34 cellular contexts compared by ENCODE assay signal in genomic region chr11:75162954-75163353, GRCh38. TPM values are rescaled to one million over a fixed set of nuclear protein-coding genes. Genes with fewer than 3 reads are reported as not detected.
"Had no signal": no experiment of that assay in that cellular context is flagged by ENCODE, and none has a peak within 500 bp of the region (broad histone marks: within the 10 kb centered on the region; RNA-seq: fewer than 3 reads in every experiment).

No MANE protein-coding gene starts in this region.

- H3K9me3 ChIP-seq: breast epithelium, colonic mucosa, left lung, neutrophil, thoracic aorta, uterus had no signal

- H3K27me3 ChIP-seq: breast epithelium, colonic mucosa, left lung, uterus had no signal

- H3K9me3 Mint-ChIP-seq: central memory CD8-positive, alpha-beta T cell; effector memory CD8-positive, alpha-beta T cell; immature natural killer cell had no signal

- H3K4me1 ChIP-seq: breast epithelium, uterus had no signal

- H3K27me3 Mint-ChIP-seq: progenitor cell of endocrine pancreas, T-helper 17 cell had no signal

- H3K4me3 ChIP-seq: breast epithelium, colonic mucosa, left lung, skin epidermis, thoracic aorta, uterus had no signal

- H3K4me3 Mint-ChIP-seq: central memory CD8-positive, alpha-beta T cell; effector memory CD8-positive, alpha-beta T cell; immature natural killer cell; naive B cell; nephron progenitor cell; T-helper 17 cell had no signal

- H3K27ac Mint-ChIP-seq: effector memory CD8-positive, alpha-beta T cell; immature natural killer cell; nephron progenitor cell had no signal

- H3K4me1 Mint-ChIP-seq: immature natural killer cell, naive B cell, T-helper 17 cell had no signal

- DNase-seq: activated CD4-positive, alpha-beta T cell treated with anti-CD3 and anti-CD28 coated beads for 48 hours; activated CD4-positive, alpha-beta T cell treated with anti-CD3 and anti-CD28 coated beads, Interleukin-2, amount 50 U/mL, for 48 hours; activated CD8-positive, alpha-beta memory T cell treated with anti-CD3 and anti-CD28 coated beads, Interleukin-2, amount 50 U/mL, for 4 hours; activated gamma-delta T cell; activated naive CD4-positive, alpha-beta T cell treated with anti-CD3 and anti-CD28 coated beads, Interleukin-2, amount 50 U/mL, for 16 hours; activated T-cell treated with anti-CD3 and anti-CD28 coated beads, Interleukin-2, amount 50 U/mL, for 1 hour; colonic mucosa; effector memory CD8-positive, alpha-beta T cell; head of caudate nucleus; hypothalamus; immature natural killer cell; left lung; mammary epithelial cell; naive B cell; nephron progenitor cell; stimulated activated CD4-positive, alpha-beta T cell treated with anti-CD3 and anti-CD28 coated beads, Interleukin-12 subunit alpha, Interleukin-12 subunit beta, amount 100 ng/mL, for 4 hours; stimulated activated CD4-positive, alpha-beta T cell treated with anti-CD3 and anti-CD28 coated beads, Interleukin-4, amount 100 ng/mL, for 1 hour; stimulated activated naive CD8-positive, alpha-beta T cell treated with anti-CD3 and anti-CD28 coated beads, Interleukin-15, Interleukin-2, amounts not matched to agents 100 U/mL and 50 U/mL, for 24 hours; T-helper 17 cell; T1000; trophoblast cell; uterus; WERI-Rb-1 had no signal

- ATAC-seq: activated CD4-positive, CD25-positive, alpha-beta regulatory T cell treated with anti-CD3 and anti-CD28 coated beads, Interleukin-2, amount 50 U/mL, for 24 hours; effector memory CD8-positive, alpha-beta T cell; left lung; stimulated activated naive CD8-positive, alpha-beta T cell treated with anti-CD3 and anti-CD28 coated beads, Interleukin-15, Interleukin-2, amounts not matched to agents 100 U/mL and 50 U/mL, for 24 hours; T-helper 17 cell had no signal

- H3K27ac ChIP-seq: breast epithelium, colonic mucosa, neutrophil, thoracic aorta, uterus, WERI-Rb-1 had no signal

- H3K36me3 ChIP-seq: breast epithelium, colonic mucosa, neutrophil, thoracic aorta, uterus, WERI-Rb-1 had no signal

RNA-seq across cellular contexts. Expression of gene SLCO2B1, which starts 12.0 kb away (rescaled TPM):
- total RNA-seq: activated CD8-positive, alpha-beta memory T cell treated with anti-CD3 and anti-CD28 coated beads for 36 hours; endothelial cell of umbilical vein; fibroblast of lung; fibroblast of villous mesenchyme; mammary epithelial cell; T-helper 17 cell had no signal
